Comparison of ENCODE assay signal across 31 cellular contexts in the genomic region with DNA sequence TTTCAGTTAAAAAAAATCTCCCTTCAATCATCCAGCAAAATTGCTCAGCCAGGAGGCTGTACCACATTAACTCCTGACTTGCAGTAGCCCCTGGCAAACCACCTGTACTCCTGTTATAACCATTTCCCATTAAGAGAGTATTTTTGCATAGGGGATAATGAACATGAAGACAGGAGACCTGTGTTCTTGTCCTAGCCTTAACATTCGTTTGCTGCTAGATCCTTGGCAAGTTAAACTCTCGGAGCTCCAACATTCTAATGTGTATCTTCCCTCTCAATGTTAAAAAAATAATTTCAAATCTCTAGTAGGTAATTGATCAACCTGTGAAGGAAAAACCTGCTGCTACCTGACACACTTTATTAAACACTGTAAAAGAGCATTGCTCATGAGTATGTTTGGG. TPM values are rescaled to one million over a fixed set of nuclear protein-coding genes. Genes with fewer than 3 reads are reported as not detected.
"Had no signal": no experiment of that assay in that cellular context is flagged by ENCODE, and none has a peak within 500 bp of the region (broad histone marks: within the 10 kb centered on the region; RNA-seq: fewer than 3 reads in every experiment).

No MANE protein-coding gene starts in this region.

- H3K4me1 ChIP-seq: SJCRH30 had no signal

- DNase-seq: Karpas-422, KBM-7, MM.1S, MV-4-11, NCI-H1092, NCI-H1105, NCI-H1417 treated with DMSO at 0.1 percent for 48 hours, NCI-H1436 treated with DMSO at 0.1 percent for 48 hours, NCI-H1694 treated with DMSO at 0.1 percent for 48 hours, NCI-H187 treated with DMSO at 0.1 percent for 48 hours, NCI-H2029, NCI-H2171 treated with DMSO at 0.1 percent for 48 hours, NCI-H2227 treated with DMSO at 0.1 percent for 48 hours, NCI-H345, NCI-H446, NCI-H510A treated with DMSO at 0.1 percent for 48 hours, NCI-H524 treated with DMSO at 0.1 percent for 48 hours, NCI-H526 treated with DMSO at 0.1 percent for 48 hours, NCI-H748 treated with DMSO at 0.1 percent for 48 hours, SHP77, SIG-M5, SJCRH30 had no signal

- H3K4me3 ChIP-seq: PC-9, SJCRH30, SK-N-MC had no signal

- FAIRE-seq: RCC 7860 had no signal

- H3K27ac ChIP-seq: KMS-11, PC-9, RWPE1, SJCRH30, SK-N-MC had no signal

- H3K9ac ChIP-seq: KMS-11 had no signal

- H3K9me3 ChIP-seq: SJCRH30 had no signal

- H3K27me3 ChIP-seq: SJCRH30 had no signal

- H3K36me3 ChIP-seq: SJCRH30 had no signal

RNA-seq across cellular contexts. Expression of a gene that starts 8.4 kb away (rescaled TPM):
- total RNA-seq: MCF 10A, NCI-H460, OCI-LY7, PC-9, Right ventricle myocardium inferior had no signal
